ENCODE assay signal across 17 cellular contexts in the genomic region with DNA sequence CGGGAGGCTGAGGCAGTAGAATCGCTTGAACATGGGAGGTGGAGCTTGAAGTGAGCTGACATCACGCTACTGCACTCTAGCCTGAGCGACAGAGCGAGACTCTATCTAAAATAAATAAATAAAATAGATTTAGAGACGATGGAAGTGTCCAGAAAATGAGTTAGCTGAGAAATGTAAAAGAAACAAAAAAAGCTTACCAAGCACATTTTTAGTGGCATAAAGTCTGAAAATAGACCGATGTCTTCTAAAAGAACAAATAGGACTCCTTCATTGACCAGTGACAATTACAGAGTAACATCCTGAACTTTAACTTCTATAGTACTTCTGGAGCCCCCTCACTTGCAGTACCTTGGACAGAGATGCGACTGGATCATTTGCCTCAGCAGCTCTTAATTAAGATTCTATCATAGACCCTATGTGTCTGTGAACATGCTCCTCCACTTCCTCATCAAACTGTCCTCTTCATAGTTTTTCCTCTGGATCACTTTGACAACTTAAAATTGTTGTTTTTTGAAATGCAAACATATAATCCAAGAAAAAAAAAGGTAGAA. TPM values are rescaled to one million over a fixed set of nuclear protein-coding genes. Genes with fewer than 3 reads are reported as not detected.
DNase-seq lines count a peak whose midpoint lies in the region; ATAC-seq and TF ChIP-seq lines count a peak whose summit lies in the region.
"Had no signal": no experiment of that assay in that cellular context is flagged by ENCODE, and none has a peak within 500 bp of the region (broad histone marks: within the 10 kb centered on the region; RNA-seq: fewer than 3 reads in every experiment).

No MANE protein-coding gene starts in this region.

- ATAC-seq in GM23338 (peak; percentile 39), Right ventricle myocardium inferior (no peak)
- ATAC-seq: Panc1 had no signal

- no peaks in the 10 kb centered on the region for H3K79me1 ChIP-seq in mesenchymal stem cell (replicated peaks; ENCODE audit: low read length, poor library complexity, severe bottlenecking)

- H3K4me3 Mint-ChIP-seq in GM23338: no peak overlapping the region
- H3K4me3 Mint-ChIP-seq: CD4-positive, CD25-positive, alpha-beta regulatory T cell had no signal

- TF ChIP-seq CTCF in GM23338 (conservative IDR thresholded peaks at IDR 0.05; ENCODE audit: low read depth in 2 of 2): no peak

- H2AK5ac ChIP-seq in mesenchymal stem cell (ENCODE audit: low read length, severe bottlenecking): no peak overlapping the region

- no peak overlapping the region for H3K23ac ChIP-seq in mesenchymal stem cell (ENCODE audit: low read length in 2 of 2)

- H3K36me3 ChIP-seq in GM23338 (ENCODE audit: insufficient read depth): no peaks in the 10 kb centered on the region; the same call in 1 of the 2 replicates
- H3K36me3 ChIP-seq in mesenchymal stem cell (ENCODE audit: control insufficient read depth in 1 of 2, insufficient read depth in 2 of 2, low read depth in 1 of 2, low read length in 2 of 2): no peaks in the 10 kb centered on the region

- H3K4me1 Mint-ChIP-seq in GM23338: no peaks in the 10 kb centered on the region

- no peak overlapping the region for H2AFZ ChIP-seq in GM23338
- H2AFZ ChIP-seq in mesenchymal stem cell (ENCODE audit: low read depth, low read length): no peak overlapping the region

- WGBS in mesenchymal stem cell: 73% methylated on average over 4 of the region's 8 CpGs

- no peaks in the 10 kb centered on the region for H3K79me2 ChIP-seq in GM23338 (replicated peaks; ENCODE audit: insufficient read depth)

- H3K14ac ChIP-seq in mesenchymal stem cell (ENCODE audit: low read length in 2 of 2): no peak overlapping the region

- H2BK12ac ChIP-seq in mesenchymal stem cell (ENCODE audit: low read length in 2 of 2): no peak overlapping the region

- H4K20me1 ChIP-seq in GM23338 (replicated peaks; ENCODE audit: insufficient read depth): no peaks in the 10 kb centered on the region

- no peaks in the 10 kb centered on the region for H3F3A ChIP-seq in GM23338 (replicated peaks; ENCODE audit: low read depth)

- H4K8ac ChIP-seq in mesenchymal stem cell (ENCODE audit: low read length): no peak overlapping the region

- H3K27ac Mint-ChIP-seq in GM23338: no peak overlapping the region
- H3K27ac Mint-ChIP-seq: CD4-positive, CD25-positive, alpha-beta regulatory T cell had no signal

- H3K4me2 ChIP-seq in GM23338 (no peak overlapping the region), mesenchymal stem cell (ENCODE audit: low read length, poor library complexity, severe bottlenecking) (no peak overlapping the region)

- intact Hi-C loops in head of caudate nucleus (cut with DNase I) (no loop called here), Right ventricle myocardium inferior (cut with DNase I) (no loop called here)

- H3K27ac ChIP-seq in GM23338 (ENCODE audit: low read depth) (no peak overlapping the region), mesenchymal stem cell (ENCODE audit: low read length, poor library complexity, severe bottlenecking) (no peak overlapping the region)

- H3K9me3 Mint-ChIP-seq in GM23338: peaks cover 3% of the 10 kb centered on the region; the same call in 2 of the 3 replicates

- H3K9me3 ChIP-seq in mesenchymal stem cell (ENCODE audit: control insufficient read depth, low read length): no peaks in the 10 kb centered on the region

- H3K4ac ChIP-seq in mesenchymal stem cell (ENCODE audit: low read depth in 1 of 2, low read length in 2 of 2): no peak overlapping the region

- H3K36me3 Mint-ChIP-seq in GM23338 (ENCODE audit: low read depth): no peaks in the 10 kb centered on the region; the same call in 2 of the 3 replicates
- H3K36me3 Mint-ChIP-seq: CD4-positive, CD25-positive, alpha-beta regulatory T cell had no signal

- H3K27me3 Mint-ChIP-seq in GM23338 (ENCODE audit: insufficient read depth, low read depth, poor library complexity): peaks cover 2% of the 10 kb centered on the region

- no peak overlapping the region for H2BK15ac ChIP-seq in mesenchymal stem cell (ENCODE audit: low read depth, poor library complexity, severe bottlenecking)

- H3K4me3 ChIP-seq in GM23338: no peak overlapping the region
- H3K4me3 ChIP-seq in mesenchymal stem cell (ENCODE audit: insufficient read depth in 1 of 2, low read depth in 1 of 2, low read length in 2 of 2): no peak overlapping the region

- H3K27me3 ChIP-seq in GM23338 (ENCODE audit: insufficient read depth) (no peaks in the 10 kb centered on the region), mesenchymal stem cell (ENCODE audit: control insufficient read depth in 1 of 2, insufficient read depth in 1 of 2, low read length in 2 of 2) (no peaks in the 10 kb centered on the region)

- H4K91ac ChIP-seq in mesenchymal stem cell (ENCODE audit: low read length): no peak overlapping the region

- H3K4me1 ChIP-seq in GM23338 (ENCODE audit: insufficient read depth) (no peaks in the 10 kb centered on the region), mesenchymal stem cell (ENCODE audit: control insufficient read depth, insufficient read depth, low read depth, low read length) (no peaks in the 10 kb centered on the region)

- no peak overlapping the region for H3K9ac ChIP-seq in mesenchymal stem cell (ENCODE audit: low read length)

- DNase-seq in GM23338 (ENCODE audit: low spot score) (peak; percentile 21), LHCN-M2 (ENCODE audit: low read depth) (peak; percentile 13), astrocyte of the hippocampus (ENCODE audit: low read depth, low spot score) (peak; percentile 11), mesenchymal stem cell (peak; percentile 8), head of caudate nucleus (no peak), Right ventricle myocardium inferior (ENCODE audit: missing footprints) (no peak), DMS53 (lab: John Stamatoyannopoulos, UW) (no peak)
- DNase-seq: AML-193; Calu3; CD4-positive, CD25-positive, alpha-beta regulatory T cell; DMS79; GOT3; NCI-H1092 treated with DMSO at 0.1 percent for 48 hours; NCI-H1694 treated with DMSO at 0.1 percent for 48 hours; NCI-H446; SHP77 treated with DMSO at 0.1 percent for 48 hours had no signal

- no peaks in the 10 kb centered on the region for H3K9me2 ChIP-seq in GM23338 (ENCODE audit: insufficient read depth)

- H2BK120ac ChIP-seq in mesenchymal stem cell (ENCODE audit: low read depth, low read length): no peak overlapping the region

- no peak overlapping the region for H2BK5ac ChIP-seq in mesenchymal stem cell (ENCODE audit: low read depth, low read length, poor library complexity, severe bottlenecking)

- H3K18ac ChIP-seq in mesenchymal stem cell (ENCODE audit: low read depth in 1 of 2, low read length in 2 of 2): no peak overlapping the region

TF ChIP-seq in GM23338, 12 proteins besides CTCF, POLR2A, EP300 and RAD21:
- no peak for TF ChIP-seq ZNF331 (CRISPR knock-in tag; IDR thresholded peaks at IDR 0.05; ENCODE audit: low read depth)
- TF ChIP-seq, protein P1, sequence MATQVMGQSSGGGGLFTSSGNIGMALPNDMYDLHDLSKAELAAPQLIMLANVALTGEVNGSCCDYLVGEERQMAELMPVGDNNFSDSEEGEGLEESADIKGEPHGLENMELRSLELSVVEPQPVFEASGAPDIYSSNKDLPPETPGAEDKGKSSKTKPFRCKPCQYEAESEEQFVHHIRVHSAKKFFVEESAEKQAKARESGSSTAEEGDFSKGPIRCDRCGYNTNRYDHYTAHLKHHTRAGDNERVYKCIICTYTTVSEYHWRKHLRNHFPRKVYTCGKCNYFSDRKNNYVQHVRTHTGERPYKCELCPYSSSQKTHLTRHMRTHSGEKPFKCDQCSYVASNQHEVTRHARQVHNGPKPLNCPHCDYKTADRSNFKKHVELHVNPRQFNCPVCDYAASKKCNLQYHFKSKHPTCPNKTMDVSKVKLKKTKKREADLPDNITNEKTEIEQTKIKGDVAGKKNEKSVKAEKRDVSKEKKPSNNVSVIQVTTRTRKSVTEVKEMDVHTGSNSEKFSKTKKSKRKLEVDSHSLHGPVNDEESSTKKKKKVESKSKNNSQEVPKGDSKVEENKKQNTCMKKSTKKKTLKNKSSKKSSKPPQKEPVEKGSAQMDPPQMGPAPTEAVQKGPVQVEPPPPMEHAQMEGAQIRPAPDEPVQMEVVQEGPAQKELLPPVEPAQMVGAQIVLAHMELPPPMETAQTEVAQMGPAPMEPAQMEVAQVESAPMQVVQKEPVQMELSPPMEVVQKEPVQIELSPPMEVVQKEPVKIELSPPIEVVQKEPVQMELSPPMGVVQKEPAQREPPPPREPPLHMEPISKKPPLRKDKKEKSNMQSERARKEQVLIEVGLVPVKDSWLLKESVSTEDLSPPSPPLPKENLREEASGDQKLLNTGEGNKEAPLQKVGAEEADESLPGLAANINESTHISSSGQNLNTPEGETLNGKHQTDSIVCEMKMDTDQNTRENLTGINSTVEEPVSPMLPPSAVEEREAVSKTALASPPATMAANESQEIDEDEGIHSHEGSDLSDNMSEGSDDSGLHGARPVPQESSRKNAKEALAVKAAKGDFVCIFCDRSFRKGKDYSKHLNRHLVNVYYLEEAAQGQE (IDR thresholded peaks at IDR 0.05; ENCODE audit: unreplicated experiment): peak; percentile 73
TF ChIP-seq in GM23338: peak in this region for 1.

RNA-seq across cellular contexts. Expression of a gene that starts 25.2 kb away (rescaled TPM):
- 66.3 and 85.4 TPM in 2 replicates for total RNA-seq in GM23338 (2014; rRNA removed; shearing (Covaris generic))
- polyA plus RNA-seq in GM23338 (2016; fragmentation: Nextera tagmentation; extraction: Ambion mirVana): 73.0 and 91.5 TPM in 2 replicates
- total RNA-seq in LHCN-M2 (2014; rRNA removed): 42.6 and 47.2 TPM in 2 replicates
- 26.8 TPM for polyA plus RNA-seq in LHCN-M2 (2012)
- polyA plus RNA-seq in mesenchymal stem cell (2013, experiment 1 of 2): 33.4 TPM
- polyA plus RNA-seq in mesenchymal stem cell (2013, experiment 2 of 2): 33.7 TPM
- total RNA-seq in Right ventricle myocardium inferior: 26.8 TPM

Comparison
In these comparisons a context has a peak if more than half of its experiments do, and no peak if none do; other contexts are left out.
1. DNase-seq: peak in GM23338 (single experiment), LHCN-M2 (single experiment), astrocyte of the hippocampus (single experiment) and mesenchymal stem cell (single experiment); none in head of caudate nucleus (0 of 42), Right ventricle myocardium inferior (single experiment) and DMS53 (single experiment).